ENCODE assay signal across 19 cellular contexts in the genomic region with DNA sequence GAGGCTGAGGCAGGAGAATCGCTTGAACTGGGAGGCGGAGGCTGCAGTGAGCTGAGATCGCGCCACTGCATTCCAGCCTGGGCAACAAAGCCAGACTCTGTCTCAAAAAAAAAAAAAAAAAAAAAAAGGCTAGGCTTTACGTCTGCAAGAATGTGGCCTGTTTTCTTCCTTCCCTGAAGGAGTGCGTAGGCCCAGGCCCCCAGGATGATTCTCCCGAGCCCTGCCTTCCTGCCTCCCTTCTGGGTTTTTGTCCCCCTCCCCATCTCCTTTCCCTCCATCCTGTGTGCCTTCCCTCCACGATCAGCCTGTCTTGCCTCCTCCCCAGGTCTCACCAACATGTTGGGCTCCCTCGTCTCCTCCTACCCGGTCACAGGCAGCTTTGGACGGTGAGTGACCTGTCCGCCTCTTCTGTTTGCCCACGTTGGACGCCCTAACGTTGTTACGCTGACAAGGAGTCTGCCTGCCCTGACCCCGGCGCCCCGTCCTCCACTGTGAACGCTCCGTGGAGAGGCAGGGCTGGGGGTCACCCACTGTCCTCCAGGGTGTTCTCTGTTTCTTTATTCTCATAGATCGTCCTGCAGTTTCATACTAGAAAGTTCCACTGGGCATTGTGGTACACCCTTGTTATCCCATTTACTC. TPM values are rescaled to one million over a fixed set of nuclear protein-coding genes. Genes with fewer than 3 reads are reported as not detected.
DNase-seq lines count a peak whose midpoint lies in the region; TF ChIP-seq lines count a peak whose summit lies in the region.
"Had no signal": no experiment of that assay in that cellular context is flagged by ENCODE, and none has a peak within 500 bp of the region (broad histone marks: within the 10 kb centered on the region; RNA-seq: fewer than 3 reads in every experiment).

No MANE protein-coding gene starts in this region.

- no peak overlapping the region for H3K4me3 ChIP-seq in trophoblast cell (ENCODE audit: low read depth, low read length)
- H3K4me3 ChIP-seq: GM23338 had no signal

- no peak overlapping the region for H3T11ph ChIP-seq in H9 (ENCODE audit: low read length)

- no peaks in the 10 kb centered on the region for H3K4me1 ChIP-seq in H9 (ENCODE audit: insufficient read depth, low read length)
- peaks cover 4% of the 10 kb centered on the region in 2 experiments for H3K4me1 ChIP-seq in trophoblast cell (ENCODE audit: control insufficient read depth in 1 of 2, insufficient read depth in 2 of 2, low read length in 2 of 2)
- H3K4me1 ChIP-seq: BE2C, Caco-2 had no signal

- H3K27ac ChIP-seq in H9 (ENCODE audit: insufficient read length, low read depth, low read length) (no peak overlapping the region), trophoblast cell (ENCODE audit: low read depth, low read length) (peak overlapping the region; percentile 24)

- no peak overlapping the region for H4K91ac ChIP-seq in H9 (ENCODE audit: insufficient read length, low read depth, low read length)
- peak overlapping the region; percentile 67 for H4K91ac ChIP-seq in trophoblast cell (ENCODE audit: low read depth, low read length)

- H3K9ac ChIP-seq in H9 (ENCODE audit: extremely low read depth, insufficient read length, low read length) (no peak overlapping the region), trophoblast cell (ENCODE audit: low read length) (no peak overlapping the region)

- H2BK20ac ChIP-seq in H9 (ENCODE audit: low read depth, low read length, poor library complexity, severe bottlenecking): no peak overlapping the region

- DNase-seq in CD14-positive monocyte (ENCODE audit: low spot score) (peak; percentile 36), H9 (no peak), islet precursor cell (peak; percentile 74), trophoblast cell (peak in 1 of 2 donors; percentile 13), GM19238 (ENCODE audit: insufficient read length, low spot score) (no peak), NCI-H446 treated with DMSO at 0.1 percent for 48 hours (lab: John Stamatoyannopoulos, UW) (no peak), NCI-H187 (lab: John Stamatoyannopoulos, UW) (no peak)
- DNase-seq: BE2C; Caco-2; CD4-positive, alpha-beta memory T cell; DND-41; MV-4-11; NCI-H1105 treated with DMSO at 0.1 percent for 48 hours; NCI-H2081; NCI-H2171; NCI-H526; Right ventricle myocardium superior had no signal

- H2AFZ ChIP-seq in H9 (ENCODE audit: low read length) (no peak overlapping the region), trophoblast cell (ENCODE audit: insufficient read depth, low read length, poor library complexity) (no peak overlapping the region)
- H2AFZ ChIP-seq: GM23338 had no signal

- H3K4me1 Mint-ChIP-seq in CD14-positive monocyte (no peaks in the 10 kb centered on the region), H9 (no peaks in the 10 kb centered on the region)
- H3K4me1 Mint-ChIP-seq: CD4-positive, alpha-beta memory T cell; GM23338; IgD-negative memory B cell had no signal

- H3K27me3 Mint-ChIP-seq in CD14-positive monocyte (ENCODE audit: low read depth in 3 of 3): peaks cover 3 to 8% (median 7%) of the 10 kb centered on the region in 3 donors
- no peaks in the 10 kb centered on the region; the same call in 1 of the 2 replicates for H3K27me3 Mint-ChIP-seq in H9 (ENCODE audit: low read depth)
- H3K27me3 Mint-ChIP-seq: CD4-positive, alpha-beta memory T cell had no signal

- no peaks in the 10 kb centered on the region for H3K9me3 ChIP-seq in H9 (ENCODE audit: control insufficient read depth, low read depth, low read length)
- H3K9me3 ChIP-seq in trophoblast cell (ENCODE audit: insufficient read depth, low read depth, low read length): peaks cover 3% of the 10 kb centered on the region
- H3K9me3 ChIP-seq: BE2C, Caco-2 had no signal

- H3K18ac ChIP-seq in H9 (ENCODE audit: insufficient read length, low read depth, low read length) (no peak overlapping the region), trophoblast cell (ENCODE audit: low read length) (peak overlapping the region; percentile 5)

- H3K4ac ChIP-seq in H9 (ENCODE audit: low read depth, low read length): no peak overlapping the region
- H3K4ac ChIP-seq in trophoblast cell (ENCODE audit: low read depth, low read length): no peak overlapping the region

- H3K36me3 ChIP-seq in trophoblast cell (ENCODE audit: control insufficient read depth in 1 of 2, insufficient read depth in 2 of 2, low read length in 2 of 2): peaks cover 56% of the 10 kb centered on the region in 2 experiments
- H3K36me3 ChIP-seq: BE2C had no signal

- no peaks in the 10 kb centered on the region for H3K79me2 ChIP-seq in H9 (ENCODE audit: insufficient read depth, low read length)
- no peaks in the 10 kb centered on the region for H3K79me2 ChIP-seq in trophoblast cell (ENCODE audit: control insufficient read depth, insufficient read depth, low read length, poor library complexity)

- peak overlapping the region in 2 of 7 donors; percentile 4 to 50 for H3K27ac Mint-ChIP-seq in CD14-positive monocyte
- peak overlapping the region in 2 of 3 experiments; percentile 11 to 56; a peak in 3 of 7 replicates for H3K27ac Mint-ChIP-seq in H9
- H3K27ac Mint-ChIP-seq: GM23338, IgD-negative memory B cell had no signal

- H3K23me2 ChIP-seq in H9 (ENCODE audit: insufficient read length, low read depth, low read length, poor library complexity, severe bottlenecking): no peaks in the 10 kb centered on the region

- H2BK12ac ChIP-seq in H9 (ENCODE audit: insufficient read length, low read depth, low read length) (no peak overlapping the region), trophoblast cell (ENCODE audit: low read length) (no peak overlapping the region)

- H2BK15ac ChIP-seq in H9 (ENCODE audit: low read depth, low read length): no peak overlapping the region

- H3K23ac ChIP-seq in H9 (ENCODE audit: insufficient read length, low read depth, low read length): no peak overlapping the region
- H3K23ac ChIP-seq in trophoblast cell (ENCODE audit: low read length): no peak overlapping the region

- H4K8ac ChIP-seq in H9 (replicated peaks; ENCODE audit: insufficient read length, low read depth, low read length): no peak overlapping the region
- H4K8ac ChIP-seq in trophoblast cell (ENCODE audit: low read depth, low read length): peak overlapping the region; percentile 1

- no peaks in the 10 kb centered on the region for H3K79me1 ChIP-seq in H9 (ENCODE audit: insufficient read depth, low read depth, low read length, poor library complexity, severe bottlenecking)
- peaks cover 7% of the 10 kb centered on the region for H3K79me1 ChIP-seq in trophoblast cell (ENCODE audit: low read length)

- no peaks in the 10 kb centered on the region for H4K20me1 ChIP-seq in H9 (ENCODE audit: control insufficient read depth, insufficient read depth, insufficient read length)

- H4K5ac ChIP-seq in H9 (ENCODE audit: insufficient read length, low read depth, low read length): no peak overlapping the region

- H2BK5ac ChIP-seq in H9 (ENCODE audit: insufficient read length, low read length) (no peak overlapping the region), trophoblast cell (ENCODE audit: low read depth, low read length, poor library complexity) (peak overlapping the region; percentile 42)

- peaks cover 8 to 23% of the 10 kb centered on the region in 2 donors for H3K36me3 Mint-ChIP-seq in CD14-positive monocyte
- H3K36me3 Mint-ChIP-seq in H9 (ENCODE audit: insufficient read depth in 1 of 3, low read depth in 3 of 3): peaks cover 10 to 42% (median 24%) of the 10 kb centered on the region in 3 experiments

- no peak overlapping the region for H2BK120ac ChIP-seq in H9 (ENCODE audit: low read depth, low read length, poor library complexity, severe bottlenecking)
- H2BK120ac ChIP-seq in trophoblast cell (ENCODE audit: insufficient read depth, low read length, poor library complexity): peak overlapping the region; percentile 48

- H3K4me2 ChIP-seq in H9 (ENCODE audit: insufficient read depth, insufficient read length, low read length): no peak overlapping the region
- H3K4me2 ChIP-seq in trophoblast cell (ENCODE audit: low read length): no peak overlapping the region
- H3K4me2 ChIP-seq: GM23338 had no signal

- no peak overlapping the region for H4K12ac ChIP-seq in trophoblast cell (ENCODE audit: low read depth, low read length)

- H3K9me3 Mint-ChIP-seq in CD14-positive monocyte: peaks cover 0 to 2% (median 0%) of the 10 kb centered on the region in 7 donors
- no peaks in the 10 kb centered on the region for H3K9me3 Mint-ChIP-seq in H9
- H3K9me3 Mint-ChIP-seq: CD4-positive, alpha-beta memory T cell; GM23338; IgD-negative memory B cell had no signal

- H3K4me3 Mint-ChIP-seq in CD14-positive monocyte (no peak overlapping the region), H9 (no peak overlapping the region)
- H3K4me3 Mint-ChIP-seq: CD4-positive, alpha-beta memory T cell; GM23338; IgD-negative memory B cell had no signal

- H3K14ac ChIP-seq in H9 (ENCODE audit: insufficient read depth, low read length): no peak overlapping the region
- peak overlapping the region; percentile 0 for H3K14ac ChIP-seq in trophoblast cell (ENCODE audit: low read length)

- H2AK5ac ChIP-seq in H9 (ENCODE audit: insufficient read length, low read length): no peak overlapping the region
- H2AK5ac ChIP-seq in trophoblast cell (ENCODE audit: low read length): peak overlapping the region; percentile 11

- no peak for TF ChIP-seq CTCF in CD14-positive monocyte (IDR thresholded peaks at IDR 0.05)
- TF ChIP-seq CTCF in H9 (conservative IDR thresholded peaks at IDR 0.05): no peak

- H3K27me3 ChIP-seq in H9 (ENCODE audit: insufficient read depth, low read length) (no peaks in the 10 kb centered on the region), trophoblast cell (ENCODE audit: insufficient read depth, low read length) (no peaks in the 10 kb centered on the region)
- H3K27me3 ChIP-seq: BE2C had no signal

- no peak overlapping the region for H3K56ac ChIP-seq in H9 (ENCODE audit: insufficient read length, low read depth, low read length)

- no CpG with 5 or more reads among the region's 22 CpGs for WGBS in H9 (ENCODE audit: extremely low coverage, insufficient read length, low lambda C conversion rate)
- no CpG with 5 or more reads among the region's 22 CpGs for WGBS in trophoblast cell (ENCODE audit: extremely low coverage, insufficient coverage, insufficient read length)

- intact Hi-C loops in CD14-positive monocyte (cut with micrococcal nuclease): no loop called here

RNA-seq across cellular contexts. Expression of gene RNF213, which starts 15.7 kb away (rescaled TPM):
- polyA plus RNA-seq in CD14-positive monocyte: 10 to 100 TPM; 10.3 to 18.1 TPM
- 32.5 and 34.3 TPM in 2 replicates for total RNA-seq in H9 (2021)
- 16.7 and 17.1 TPM in 2 replicates for polyA plus RNA-seq in trophoblast cell (2013)

RNA-seq across cellular contexts. Expression of gene SLC26A11, which starts 24.8 kb away (rescaled TPM):
- polyA plus RNA-seq in CD14-positive monocyte: 1 to 10 TPM; 1.8 to 2.6 TPM
- 24.0 and 26.5 TPM in 2 replicates for total RNA-seq in H9 (2021)
- polyA plus RNA-seq in trophoblast cell (2013): 18.0 and 19.3 TPM in 2 replicates

RNA-seq across cellular contexts. Expression of gene SGSH, which starts 24.9 kb away (rescaled TPM):
- 10 to 100 TPM; 21.1 to 31.3 TPM for polyA plus RNA-seq in CD14-positive monocyte
- 19.8 and 21.6 TPM in 2 replicates for total RNA-seq in H9 (2021)
- 12.4 and 13.7 TPM in 2 replicates for polyA plus RNA-seq in trophoblast cell (2013)

Comparison
In these comparisons a context has a peak if more than half of its experiments do, and no peak if none do; other contexts are left out.
1. DNase-seq: peak in CD14-positive monocyte (single experiment) and islet precursor cell (single experiment); none in H9 (single experiment), GM19238 (single experiment), NCI-H446 treated with DMSO at 0.1 percent for 48 hours (single experiment) and NCI-H187 (0 of 2).